22 cellular contexts compared by ENCODE assay signal in the genomic region with DNA sequence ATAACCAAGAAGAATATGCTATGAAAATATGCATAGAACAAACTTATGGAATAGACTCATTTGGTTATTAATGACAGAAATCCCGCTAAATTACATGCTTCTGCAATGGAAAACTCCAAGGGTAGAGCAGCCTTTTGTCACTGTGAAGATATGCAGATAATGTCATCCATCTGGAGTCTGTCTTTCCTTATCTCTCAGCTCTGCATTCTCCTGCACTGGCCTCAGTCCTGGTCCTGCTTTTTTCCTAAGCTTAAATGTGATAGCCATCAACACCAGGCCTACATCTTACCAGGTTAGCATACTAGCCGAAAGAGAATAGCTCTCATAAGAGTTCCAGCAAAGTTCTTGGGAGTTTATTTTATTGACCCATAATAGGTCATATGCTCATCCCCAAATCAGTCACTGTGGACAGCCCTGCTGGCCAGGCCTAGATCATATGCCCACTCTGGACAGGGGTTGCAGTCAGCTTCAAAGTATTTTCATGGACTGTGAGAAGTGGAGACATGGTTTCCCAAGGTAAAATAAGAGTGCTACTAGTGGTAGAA.
DNase-seq lines count a peak whose midpoint lies in the region; ATAC-seq and TF ChIP-seq lines count a peak whose summit lies in the region.
"Had no signal": no experiment of that assay in that cellular context is flagged by ENCODE, and none has a peak within 500 bp of the region (broad histone marks: within the 10 kb centered on the region; RNA-seq: fewer than 3 reads in every experiment).

No MANE protein-coding gene starts in this region.

- H3K14ac ChIP-seq in trophoblast cell (ENCODE audit: low read length) = peak overlapping the region; percentile 82

- no peak overlapping the region for H3K4me3 ChIP-seq in endodermal cell (ENCODE audit: low read length)
- H3K4me3 ChIP-seq in trophoblast cell (ENCODE audit: low read depth, low read length) = no peak overlapping the region

- no peaks in the 10 kb centered on the region for H3K79me2 ChIP-seq in trophoblast cell (ENCODE audit: control insufficient read depth, insufficient read depth, low read length, poor library complexity)

- no peak overlapping the region for H3K4me3 Mint-ChIP-seq in endodermal cell
- H3K4me3 Mint-ChIP-seq: B cell; CD4-positive, CD25-positive, alpha-beta regulatory T cell; CD8-positive, alpha-beta memory T cell; HFFc6; IgD-negative memory B cell had no signal

- H3K4me2 ChIP-seq in trophoblast cell (ENCODE audit: low read length) = peak overlapping the region; percentile 29

- peak overlapping the region; percentile 82 for H2AK5ac ChIP-seq in trophoblast cell (ENCODE audit: low read length)

- peaks cover 6% of the 10 kb centered on the region for H3K79me1 ChIP-seq in trophoblast cell (ENCODE audit: low read length)

- no peak overlapping the region for H4K91ac ChIP-seq in trophoblast cell (ENCODE audit: low read depth, low read length)

- peak overlapping the region; percentile 61 for H4K8ac ChIP-seq in trophoblast cell (ENCODE audit: low read depth, low read length)

- 95 to 100% methylated on average over 1 to 2 of the region's 2 CpGs for WGBS in endodermal cell (ENCODE audit: insufficient coverage in 1 of 2, insufficient read length in 1 of 2), 2 experiments
- WGBS in trophoblast cell (ENCODE audit: extremely low coverage, insufficient coverage, insufficient read length) = no CpG with 5 or more reads among the region's 2 CpGs

- H4K12ac ChIP-seq in trophoblast cell (ENCODE audit: low read depth, low read length) = no peak overlapping the region

- H3K27me3 ChIP-seq in endodermal cell (ENCODE audit: control insufficient read depth, insufficient read depth, low read length, poor library complexity, severe bottlenecking) = no peaks in the 10 kb centered on the region
- H3K27me3 ChIP-seq in trophoblast cell (ENCODE audit: insufficient read depth, low read length) = no peaks in the 10 kb centered on the region

- H3K9ac ChIP-seq in endodermal cell (ENCODE audit: extremely low read depth, low read length, poor library complexity, severe bottlenecking) (no peak overlapping the region), trophoblast cell (ENCODE audit: low read length) (no peak overlapping the region)

- H3K18ac ChIP-seq in trophoblast cell (ENCODE audit: low read length) = peak overlapping the region; percentile 94

- DNase-seq in ELF-1 (ENCODE audit: low read depth, low spot score) (peak; percentile 64), endodermal cell (no peak), trophoblast cell (peak; percentile 54 to 78), SW480 (ENCODE audit: low spot score) (no peak), SIG-M5 (lab: John Stamatoyannopoulos, UW) (no peak)
- DNase-seq: C1 segment of cervical spinal cord; CD4-positive, CD25-positive, alpha-beta regulatory T cell; CD8-positive, alpha-beta memory T cell; COR-L47; DMS 273 treated with DMSO at 0.1 percent for 48 hours; DMS53; DND-41; EL; GOT3; H7; HFFc6 had no signal

- no peaks in the 10 kb centered on the region for H3K9me3 ChIP-seq in endodermal cell (ENCODE audit: control insufficient read depth, low read length)
- no peaks in the 10 kb centered on the region for H3K9me3 ChIP-seq in trophoblast cell (ENCODE audit: insufficient read depth, low read depth, low read length)

- no peak overlapping the region for H3K23ac ChIP-seq in trophoblast cell (ENCODE audit: low read length)

- ATAC-seq in SK-N-SH treated with all-trans-retinoic acid at 6 μM for 48 hours = no peak; the same call in 2 of the 3 replicates
- ATAC-seq in GM21367 (IDR thresholded peaks at IDR 0.05; ENCODE audit: unreplicated experiment) = no peak
- ATAC-seq: HCT116, HepG2 had no signal

- peak overlapping the region; percentile 87 for H2BK120ac ChIP-seq in trophoblast cell (ENCODE audit: insufficient read depth, low read length, poor library complexity)

- no peaks in the 10 kb centered on the region for H3K4me1 Mint-ChIP-seq in endodermal cell
- H3K4me1 Mint-ChIP-seq: B cell; CD8-positive, alpha-beta memory T cell; IgD-negative memory B cell had no signal

- H3K4me1 ChIP-seq in endodermal cell (ENCODE audit: control insufficient read depth, insufficient read depth, low read length) (no peaks in the 10 kb centered on the region), trophoblast cell (ENCODE audit: control insufficient read depth in 1 of 2, insufficient read depth in 2 of 2, low read length in 2 of 2) (peaks cover 4 to 5% of the 10 kb centered on the region in 2 experiments)

- no peaks in the 10 kb centered on the region for H3K36me3 ChIP-seq in endodermal cell (ENCODE audit: control insufficient read depth, insufficient read depth, low read length)
- no peaks in the 10 kb centered on the region for H3K36me3 ChIP-seq in trophoblast cell (ENCODE audit: control insufficient read depth in 1 of 2, insufficient read depth in 2 of 2, low read length in 2 of 2)

- H3K4ac ChIP-seq in trophoblast cell (ENCODE audit: low read depth, low read length) = peak overlapping the region; percentile 64

- peak overlapping the region; percentile 99 for H2BK5ac ChIP-seq in trophoblast cell (ENCODE audit: low read depth, low read length, poor library complexity)

- TF ChIP-seq CTCF in endodermal cell (conservative IDR thresholded peaks at IDR 0.05) = peak; percentile 38

- H3K27ac Mint-ChIP-seq in endodermal cell = no peak overlapping the region
- H3K27ac Mint-ChIP-seq: B cell; CD4-positive, CD25-positive, alpha-beta regulatory T cell; HFFc6; IgD-negative memory B cell had no signal

- H3K27ac ChIP-seq in endodermal cell (ENCODE audit: low read depth, low read length) (no peak overlapping the region), trophoblast cell (ENCODE audit: low read depth, low read length) (peak overlapping the region; percentile 84)

- H3K9me3 Mint-ChIP-seq in endodermal cell = peaks cover 3% of the 10 kb centered on the region
- H3K9me3 Mint-ChIP-seq: CD8-positive, alpha-beta memory T cell; HFFc6 had no signal

- H3K27me3 Mint-ChIP-seq in endodermal cell (ENCODE audit: insufficient read depth) = no peaks in the 10 kb centered on the region
- H3K27me3 Mint-ChIP-seq: CD4-positive, CD25-positive, alpha-beta regulatory T cell; CD8-positive, alpha-beta memory T cell; IgD-negative memory B cell had no signal

- peak overlapping the region; percentile 98 for H2BK12ac ChIP-seq in trophoblast cell (ENCODE audit: low read length)

- H2AFZ ChIP-seq in trophoblast cell (ENCODE audit: insufficient read depth, low read length, poor library complexity) = no peak overlapping the region

- H3K36me3 Mint-ChIP-seq in endodermal cell (ENCODE audit: low read depth) = no peaks in the 10 kb centered on the region
- H3K36me3 Mint-ChIP-seq: IgD-negative memory B cell had no signal

TF ChIP-seq in SK-N-SH treated with all-trans-retinoic acid at 6 μM for 48 hours, 23 proteins besides CTCF, POLR2A, EP300 and RAD21 (continues in another document):
- TF ChIP-seq OSR1 (CRISPR knock-in tag; IDR thresholded peaks at IDR 0.05) = no peak
- no peak for TF ChIP-seq BACH2 (CRISPR knock-in tag; IDR thresholded peaks at IDR 0.05; ENCODE audit: borderline replicate concordance)
- TF ChIP-seq ESRRG (CRISPR knock-in tag; IDR thresholded peaks at IDR 0.05) = peak; percentile 70; the same call in 1 of the 2 replicates
- peak; percentile 77; the same call in 1 of the 2 replicates for TF ChIP-seq SNAI2 (CRISPR knock-in tag; IDR thresholded peaks at IDR 0.05)
- TF ChIP-seq ARNTL (CRISPR knock-in tag; IDR thresholded peaks at IDR 0.05; ENCODE audit: borderline replicate concordance, low read depth) = peak; percentile 14; the same call in 1 of the 2 replicates
- TF ChIP-seq TCF4 (CRISPR knock-in tag; IDR thresholded peaks at IDR 0.05; ENCODE audit: borderline replicate concordance) = peak; percentile 97
- TF ChIP-seq, protein P1, sequence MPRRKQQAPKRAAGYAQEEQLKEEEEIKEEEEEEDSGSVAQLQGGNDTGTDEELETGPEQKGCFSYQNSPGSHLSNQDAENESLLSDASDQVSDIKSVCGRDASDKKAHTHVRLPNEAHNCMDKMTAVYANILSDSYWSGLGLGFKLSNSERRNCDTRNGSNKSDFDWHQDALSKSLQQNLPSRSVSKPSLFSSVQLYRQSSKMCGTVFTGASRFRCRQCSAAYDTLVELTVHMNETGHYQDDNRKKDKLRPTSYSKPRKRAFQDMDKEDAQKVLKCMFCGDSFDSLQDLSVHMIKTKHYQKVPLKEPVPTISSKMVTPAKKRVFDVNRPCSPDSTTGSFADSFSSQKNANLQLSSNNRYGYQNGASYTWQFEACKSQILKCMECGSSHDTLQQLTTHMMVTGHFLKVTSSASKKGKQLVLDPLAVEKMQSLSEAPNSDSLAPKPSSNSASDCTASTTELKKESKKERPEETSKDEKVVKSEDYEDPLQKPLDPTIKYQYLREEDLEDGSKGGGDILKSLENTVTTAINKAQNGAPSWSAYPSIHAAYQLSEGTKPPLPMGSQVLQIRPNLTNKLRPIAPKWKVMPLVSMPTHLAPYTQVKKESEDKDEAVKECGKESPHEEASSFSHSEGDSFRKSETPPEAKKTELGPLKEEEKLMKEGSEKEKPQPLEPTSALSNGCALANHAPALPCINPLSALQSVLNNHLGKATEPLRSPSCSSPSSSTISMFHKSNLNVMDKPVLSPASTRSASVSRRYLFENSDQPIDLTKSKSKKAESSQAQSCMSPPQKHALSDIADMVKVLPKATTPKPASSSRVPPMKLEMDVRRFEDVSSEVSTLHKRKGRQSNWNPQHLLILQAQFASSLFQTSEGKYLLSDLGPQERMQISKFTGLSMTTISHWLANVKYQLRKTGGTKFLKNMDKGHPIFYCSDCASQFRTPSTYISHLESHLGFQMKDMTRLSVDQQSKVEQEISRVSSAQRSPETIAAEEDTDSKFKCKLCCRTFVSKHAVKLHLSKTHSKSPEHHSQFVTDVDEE (CRISPR knock-in tag; IDR thresholded peaks at IDR 0.05) = peak; percentile 95
- no peak for TF ChIP-seq RARB (CRISPR knock-in tag; IDR thresholded peaks at IDR 0.05)
- peak; percentile 37; the same call in 1 of the 2 replicates for TF ChIP-seq ZNF8 (CRISPR knock-in tag; IDR thresholded peaks at IDR 0.05)
- TF ChIP-seq ZNF565 (CRISPR knock-in tag; conservative IDR thresholded peaks at IDR 0.05; ENCODE audit: low read depth) = no peak
- no peak for TF ChIP-seq PPARA (CRISPR knock-in tag; IDR thresholded peaks at IDR 0.05; ENCODE audit: borderline replicate concordance)
- TF ChIP-seq GLIS3 (CRISPR knock-in tag; IDR thresholded peaks at IDR 0.05) = peak; percentile 25; the same call in 1 of the 2 replicates
- peak; percentile 54; the same call in 1 of the 2 replicates for TF ChIP-seq ZNF70 (CRISPR knock-in tag; IDR thresholded peaks at IDR 0.05)

Comparison
In these comparisons a context has a peak if more than half of its experiments do, and no peak if none do; other contexts are left out.
1. DNase-seq: peak in ELF-1 (single experiment) and trophoblast cell (2 of 2); none in endodermal cell (single experiment), SW480 (single experiment) and SIG-M5 (single experiment).